In genomic region chr14:85471744-85472143, GRCh38 we compare ENCODE assay signal across 10 cellular contexts. TPM values are rescaled to one million over a fixed set of nuclear protein-coding genes. Genes with fewer than 3 reads are reported as not detected.
A peak's percentile ranks its signal among the peaks of the same experiment; 100 is the strongest.
DNase-seq lines count a peak whose midpoint lies in the region; ATAC-seq and TF ChIP-seq lines count a peak whose summit lies in the region.
"Had no signal": no experiment of that assay in that cellular context is flagged by ENCODE, and none has a peak within 500 bp of the region (broad histone marks: within the 10 kb centered on the region; RNA-seq: fewer than 3 reads in every experiment).

No MANE protein-coding gene starts in this region.

- peak; percentile 64 for DNase-seq in AG20443 (ENCODE audit: low spot score)
- peak; percentile 93 for DNase-seq in LHCN-M2 (ENCODE audit: low read depth)
- DNase-seq in cardiac fibroblast (ENCODE audit: low read depth in 2 of 2): peak; percentile 88 to 93
- peak; percentile 29 for DNase-seq in lung (ENCODE audit: low spot score)
- DNase-seq in NCI-H2029 treated with DMSO at 0.1 percent for 48 hours (lab: John Stamatoyannopoulos, UW): no peak
- no peak for DNase-seq in posterior cingulate gyrus
- no peak for DNase-seq in activated CD8-positive, alpha-beta memory T cell treated with anti-CD3 and anti-CD28 coated beads, Interleukin-2, amount 10 ng/mL, durations not matched to agents 7 days and 5 days
- DNase-seq: activated CD8-positive, alpha-beta memory T cell treated with anti-CD3 and anti-CD28 coated beads for 24 hours; NCI-H2107 had no signal

- WGBS in lung, 2 donors: 37 to 57% methylated on average over 4 of the region's 4 CpGs

- no peaks in the 10 kb centered on the region for H3K4me1 Mint-ChIP-seq in activated CD8-positive, alpha-beta memory T cell treated with anti-CD3 and anti-CD28 coated beads, Interleukin-2, amount 10 ng/mL, durations not matched to agents 7 days and 5 days

- peak; percentile 42 for ATAC-seq in lung (ENCODE audit: insufficient read depth, low FRiP score)
- ATAC-seq in GM21737 (IDR thresholded peaks at IDR 0.05; ENCODE audit: unreplicated experiment): no peak
- no peak for ATAC-seq in activated CD8-positive, alpha-beta memory T cell treated with anti-CD3 and anti-CD28 coated beads, Interleukin-2, amount 10 ng/mL, durations not matched to agents 7 days and 5 days

- peaks cover 2% of the 10 kb centered on the region for H3K9me3 Mint-ChIP-seq in activated CD8-positive, alpha-beta memory T cell treated with anti-CD3 and anti-CD28 coated beads, Interleukin-2, amount 10 ng/mL, durations not matched to agents 7 days and 5 days (ENCODE audit: low read depth)

- intact Hi-C loops in posterior cingulate gyrus (cut with DNase I): no loop called here

- no peak overlapping the region for H3K27ac Mint-ChIP-seq in activated CD8-positive, alpha-beta memory T cell treated with anti-CD3 and anti-CD28 coated beads, Interleukin-2, amount 10 ng/mL, durations not matched to agents 7 days and 5 days

- H3K27me3 ChIP-seq in lung (ENCODE audit: control insufficient read depth, insufficient read depth): no peaks in the 10 kb centered on the region

- peaks cover 0 to 4% of the 10 kb centered on the region in 2 donors for H3K9me3 ChIP-seq in lung (ENCODE audit: control insufficient read depth in 2 of 2, insufficient read depth in 1 of 2, low read length in 1 of 2)

- H3K36me3 Mint-ChIP-seq in activated CD8-positive, alpha-beta memory T cell treated with anti-CD3 and anti-CD28 coated beads, Interleukin-2, amount 10 ng/mL, durations not matched to agents 7 days and 5 days: no peaks in the 10 kb centered on the region

- H3K4me1 ChIP-seq in lung (ENCODE audit: control insufficient read depth in 2 of 2, insufficient read depth in 2 of 2, low read length in 2 of 2): no peaks in the 10 kb centered on the region

- no peaks in the 10 kb centered on the region for H3K27me3 Mint-ChIP-seq in activated CD8-positive, alpha-beta memory T cell treated with anti-CD3 and anti-CD28 coated beads, Interleukin-2, amount 10 ng/mL, durations not matched to agents 7 days and 5 days

- no peaks in the 10 kb centered on the region for H3K36me3 ChIP-seq in lung (ENCODE audit: control insufficient read depth in 2 of 2, insufficient read depth in 2 of 2, low read length in 2 of 2)

- TF ChIP-seq CTCF in cardiac fibroblast (IDR thresholded peaks at IDR 0.05; ENCODE audit: low read depth, low read length) (no peak), lung (IDR thresholded peaks at IDR 0.05; ENCODE audit: control extremely low read depth, extremely low read depth) (no peak)

- H3K27ac ChIP-seq in lung (ENCODE audit: low read depth in 1 of 2, low read length in 1 of 2): no peak overlapping the region

- no peak overlapping the region for H3K4me3 Mint-ChIP-seq in activated CD8-positive, alpha-beta memory T cell treated with anti-CD3 and anti-CD28 coated beads, Interleukin-2, amount 10 ng/mL, durations not matched to agents 7 days and 5 days

- CTCF ChIA-PET in activated CD8-positive, alpha-beta memory T cell treated with anti-CD3 and anti-CD28 coated beads, Interleukin-2, amount 10 ng/mL, durations not matched to agents 7 days and 5 days (lab: Charles Lee): no interaction called here

- H3K4me3 ChIP-seq in cardiac fibroblast (replicated peaks in 1 of 2; ENCODE audit: low read depth in 2 of 2, low read length in 2 of 2): no peak overlapping the region
- H3K4me3 ChIP-seq in lung: no peak overlapping the region

RNA-seq across cellular contexts. Expression of gene FLRT2, which starts 58.2 kb away (rescaled TPM):
- 7.5 and 17.6 TPM in 2 replicates for total RNA-seq in LHCN-M2 (2014; rRNA removed)
- 20.2 TPM for polyA plus RNA-seq in LHCN-M2 (2012)
- total RNA-seq in lung: 10 to 100 TPM; 14.3 to 53.7 TPM
- 1 to 10 TPM; 1.2 to 3.4 TPM for polyA plus RNA-seq in lung
- not detected for total RNA-seq in activated CD8-positive, alpha-beta memory T cell treated with anti-CD3 and anti-CD28 coated beads, Interleukin-2, amount 10 ng/mL, durations not matched to agents 7 days and 5 days

Comparison
In these comparisons a context has a peak if more than half of its experiments do, and no peak if none do; other contexts are left out.
1. DNase-seq: peak in AG20443 (single experiment), LHCN-M2 (single experiment), cardiac fibroblast (2 of 2) and lung (single experiment); none in NCI-H2029 treated with DMSO at 0.1 percent for 48 hours (single experiment), posterior cingulate gyrus (0 of 10) and activated CD8-positive, alpha-beta memory T cell treated with anti-CD3 and anti-CD28 coated beads, Interleukin-2, amount 10 ng/mL, durations not matched to agents 7 days and 5 days (single experiment).